26 cellular contexts compared by ENCODE assay signal in genomic region chr5:92951746-92952145, GRCh38.
"Had no signal": no experiment of that assay in that cellular context is flagged by ENCODE, and none has a peak within 500 bp of the region (broad histone marks: within the 10 kb centered on the region; RNA-seq: fewer than 3 reads in every experiment).

No MANE protein-coding gene starts in this region.

- H3K27ac ChIP-seq: colonic mucosa, coronary artery, dorsolateral prefrontal cortex, epithelial cell of prostate, esophagus muscularis mucosa, esophagus squamous epithelium, foreskin keratinocyte, gastrocnemius medialis, gastroesophageal sphincter, heart left ventricle, heart right ventricle had no signal

- DNase-seq: colonic mucosa; cortex of kidney; dermis blood vessel endothelial cell; dorsolateral prefrontal cortex; effector CD4-positive, alpha-beta T cell; effector CD8-positive, alpha-beta T cell; effector memory CD4-positive, alpha-beta T cell; effector memory CD8-positive, alpha-beta T cell; endodermal cell; erythroblast; esophagus squamous epithelium; foreskin fibroblast; foreskin keratinocyte; foreskin melanocyte; gastrocnemius medialis; glutamatergic neuron; head of caudate nucleus; heart left ventricle; heart right ventricle had no signal

- H3K4me1 Mint-ChIP-seq: endodermal cell had no signal

- FAIRE-seq: endothelial cell of umbilical vein had no signal

- ATAC-seq: effector memory CD8-positive, alpha-beta T cell; esophagus mucosa; foreskin keratinocyte; gastrocnemius medialis; gastroesophageal sphincter; heart left ventricle; heart right ventricle had no signal

- H3K27me3 ChIP-seq: colonic mucosa, dorsolateral prefrontal cortex, esophagus muscularis mucosa, esophagus squamous epithelium, gastrocnemius medialis, gastroesophageal sphincter, heart left ventricle, heart right ventricle had no signal

- H3K27ac Mint-ChIP-seq: dendritic cell treated with granulocyte-macrophage colony-stimulating factor and Interleukin-4, amounts not matched to agents 40 ng/mL and 50 ng/mL, for 4 days; effector memory CD8-positive, alpha-beta T cell; endodermal cell had no signal

- H3K27me3 Mint-ChIP-seq: dendritic cell treated with granulocyte-macrophage colony-stimulating factor and Interleukin-4, amounts not matched to agents 40 ng/mL and 50 ng/mL, for 4 days; effector memory CD8-positive, alpha-beta T cell had no signal

- H3K4me3 Mint-ChIP-seq: dendritic cell treated with granulocyte-macrophage colony-stimulating factor and Interleukin-4, amounts not matched to agents 40 ng/mL and 50 ng/mL, for 4 days; effector memory CD8-positive, alpha-beta T cell; endodermal cell had no signal

- H3K4me3 ChIP-seq: colonic mucosa, coronary artery, dorsolateral prefrontal cortex, esophagus muscularis mucosa, esophagus squamous epithelium, gastrocnemius medialis, gastroesophageal sphincter, heart left ventricle, heart right ventricle had no signal

- H3K9me3 ChIP-seq: colonic mucosa, gastrocnemius medialis had no signal

- H3K4me1 ChIP-seq: colonic mucosa, esophagus muscularis mucosa, esophagus squamous epithelium, foreskin keratinocyte, gastrocnemius medialis, gastroesophageal sphincter, heart left ventricle, heart right ventricle had no signal

- H3K36me3 ChIP-seq: colonic mucosa, esophagus muscularis mucosa, esophagus squamous epithelium, gastrocnemius medialis, gastroesophageal sphincter, heart left ventricle, heart right ventricle had no signal
